19 cellular contexts compared by ENCODE assay signal in genomic region chr3:182596673-182597410, GRCh38.
DNase-seq lines count a peak whose midpoint lies in the region; ATAC-seq and TF ChIP-seq lines count a peak whose summit lies in the region.
"Had no signal": no experiment of that assay in that cellular context is flagged by ENCODE, and none has a peak within 500 bp of the region (broad histone marks: within the 10 kb centered on the region; RNA-seq: fewer than 3 reads in every experiment).

No MANE protein-coding gene starts in this region.

- peak; percentile 98 for DNase-seq in COR-L47 (lab: John Stamatoyannopoulos, UW)
- peak; percentile 95 for DNase-seq in NCI-H1436 (lab: John Stamatoyannopoulos, UW)
- peak; percentile 81 for DNase-seq in NCI-H2196 treated with DMSO at 0.1 percent for 48 hours (lab: John Stamatoyannopoulos, UW; ENCODE audit: unreplicated experiment)
- DNase-seq in WTC11 (ENCODE audit: low spot score), result no peak
- no peak for DNase-seq in activated CD4-positive, alpha-beta T cell treated with anti-CD3 and anti-CD28 coated beads, Interleukin-2, amount 50 U/mL, for 4 hours
- no peak for DNase-seq in MV-4-11 (lab: John Stamatoyannopoulos, UW)
- DNase-seq: activated CD4-positive, alpha-beta T cell treated with anti-CD3 and anti-CD28 coated beads, Interleukin-2, amount 50 U/mL, for 1 hour; CD8-positive, alpha-beta T cell; cerebellar nuclear complex; GDM1; HFFc6; right cardiac atrium; SJCRH30; stimulated activated CD4-positive, alpha-beta T cell treated with anti-CD3 and anti-CD28 coated beads, Interleukin-4, amount 100 ng/mL, for 24 hours; T1000 had no signal

- H3K27me3 Mint-ChIP-seq in brain (no peaks in the 10 kb centered on the region), WTC11 (ENCODE audit: low read depth) (no peaks in the 10 kb centered on the region)

- POLR2A ChIA-PET in WTC11 (lab: Charles Lee), result no interaction called here

- H3K9me3 Mint-ChIP-seq in brain, result peaks cover 0 to 8% (median 0%) of the 10 kb centered on the region in 5 experiments
- no peaks in the 10 kb centered on the region for H3K9me3 Mint-ChIP-seq in WTC11
- H3K9me3 Mint-ChIP-seq: CD8-positive, alpha-beta T cell; memory B cell; neural crest cell had no signal

- H3K4me3 Mint-ChIP-seq in brain, result peak overlapping the region in 3 of 5 experiments; percentile 9 to 19 (median 10)
- H3K4me3 Mint-ChIP-seq in WTC11, result no peak overlapping the region
- H3K4me3 Mint-ChIP-seq: CD8-positive, alpha-beta T cell; HFFc6; memory B cell; neural crest cell had no signal

- CTCF ChIA-PET in WTC11 (lab: Charles Lee), result interaction anchor here (0.6 kb wide), 2 partner anchors 13 to 17 kb away, joined by 3 to 5 read pairs; no protein-coding TSS in a partner anchor

- TF ChIP-seq CTCF in brain (conservative IDR thresholded peaks at IDR 0.05), result no peak
- TF ChIP-seq CTCF in WTC11 (IDR thresholded peaks at IDR 0.05), result no peak

- H3K27ac Mint-ChIP-seq in brain (peak overlapping the region in 3 of 5 experiments; percentile 48 to 67 (median 53)), WTC11 (no peak overlapping the region)
- H3K27ac Mint-ChIP-seq: CD8-positive, alpha-beta T cell; HFFc6; memory B cell had no signal

- ATAC-seq in WTC11 (no peak), HG03175 (IDR thresholded peaks at IDR 0.05; ENCODE audit: unreplicated experiment) (no peak)
- ATAC-seq: CD8-positive, alpha-beta T cell; right cardiac atrium had no signal

- H3K36me3 Mint-ChIP-seq in brain (no peaks in the 10 kb centered on the region), WTC11 (no peaks in the 10 kb centered on the region)
- H3K36me3 Mint-ChIP-seq: CD8-positive, alpha-beta T cell; memory B cell had no signal

- H3K4me1 Mint-ChIP-seq in brain (peaks cover 38% of the 10 kb centered on the region), WTC11 (0 out of 2 replicates have a peak, but pooled peaks cover 3% of the 10 kb centered on the region)
- H3K4me1 Mint-ChIP-seq: memory B cell had no signal

TF ChIP-seq in WTC11, 78 proteins besides CTCF, POLR2A, EP300 and RAD21:
- TF ChIP-seq ZBTB43 (CRISPR knock-in tag; IDR thresholded peaks at IDR 0.05) (no peak), ELF4 (CRISPR knock-in tag; IDR thresholded peaks at IDR 0.05; ENCODE audit: low read depth) (no peak), ZNF317 (CRISPR knock-in tag; IDR thresholded peaks at IDR 0.05; ENCODE audit: borderline replicate concordance, low read depth) (no peak), HMGXB4 (CRISPR knock-in tag; IDR thresholded peaks at IDR 0.05) (no peak), ATF1 (CRISPR knock-in tag; IDR thresholded peaks at IDR 0.05) (no peak), MXD4 (CRISPR knock-in tag; IDR thresholded peaks at IDR 0.05; ENCODE audit: borderline replicate concordance) (no peak), IRF2 (CRISPR knock-in tag; IDR thresholded peaks at IDR 0.05; ENCODE audit: borderline replicate concordance, low read depth) (no peak), TP53 (CRISPR knock-in tag; IDR thresholded peaks at IDR 0.05) (no peak)
- TF ChIP-seq, protein P1, sequence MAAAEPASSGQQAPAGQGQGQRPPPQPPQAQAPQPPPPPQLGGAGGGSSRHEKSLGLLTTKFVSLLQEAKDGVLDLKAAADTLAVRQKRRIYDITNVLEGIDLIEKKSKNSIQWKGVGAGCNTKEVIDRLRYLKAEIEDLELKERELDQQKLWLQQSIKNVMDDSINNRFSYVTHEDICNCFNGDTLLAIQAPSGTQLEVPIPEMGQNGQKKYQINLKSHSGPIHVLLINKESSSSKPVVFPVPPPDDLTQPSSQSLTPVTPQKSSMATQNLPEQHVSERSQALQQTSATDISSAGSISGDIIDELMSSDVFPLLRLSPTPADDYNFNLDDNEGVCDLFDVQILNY (CRISPR knock-in tag; IDR thresholded peaks at IDR 0.05), result no peak

Comparison
In these comparisons a context has a peak if more than half of its experiments do, and no peak if none do; other contexts are left out.
1. DNase-seq: peak in COR-L47 (single experiment), NCI-H1436 (single experiment) and NCI-H2196 treated with DMSO at 0.1 percent for 48 hours (single experiment); none in WTC11 (single experiment), activated CD4-positive, alpha-beta T cell treated with anti-CD3 and anti-CD28 coated beads, Interleukin-2, amount 50 U/mL, for 4 hours (0 of 2) and MV-4-11 (single experiment).